Comparison of ENCODE assay signal across 8 cellular contexts in the genomic region with DNA sequence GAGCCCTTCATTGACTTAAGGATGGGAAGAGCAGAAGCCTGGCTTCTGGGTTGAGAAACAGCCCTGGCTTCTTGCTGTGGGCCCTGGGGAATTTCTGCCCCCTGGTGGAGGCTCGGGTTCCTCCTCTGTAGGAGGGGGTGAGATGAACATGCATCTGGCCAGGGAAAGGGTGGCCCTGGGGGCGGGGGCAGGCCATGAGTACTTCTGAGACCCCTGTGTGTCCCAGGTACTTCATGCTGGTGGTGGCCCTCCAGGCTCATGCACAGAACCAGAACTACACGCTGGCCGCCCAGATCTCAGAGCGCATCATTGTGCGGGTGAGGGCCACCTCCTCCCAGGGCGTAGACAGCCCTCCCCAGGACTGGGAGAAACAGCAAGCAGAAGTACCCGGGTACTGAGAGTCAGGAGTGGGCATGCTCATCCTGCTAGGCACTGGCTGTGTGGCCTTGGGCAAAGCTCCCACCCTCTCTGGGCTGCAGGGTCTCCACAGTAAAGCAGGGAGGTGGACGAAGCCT.
DNase-seq lines count a peak whose midpoint lies in the region; ATAC-seq lines count a peak whose summit lies in the region.

No MANE protein-coding gene starts in this region.

- peak; percentile 48 for ATAC-seq in HG02678 (IDR thresholded peaks at IDR 0.05; ENCODE audit: unreplicated experiment)
- ATAC-seq in GM21717 (IDR thresholded peaks at IDR 0.05; ENCODE audit: unreplicated experiment), result no peak
- ATAC-seq in HG02642 (IDR thresholded peaks at IDR 0.05; ENCODE audit: poor library complexity, unreplicated experiment), result no peak

- DNase-seq in EH (ENCODE audit: low read depth) (peak; percentile 72), SKM-1 (lab: John Stamatoyannopoulos, UW; ENCODE audit: unreplicated experiment) (peak; percentile 59), amniotic stem cell (lab: John Stamatoyannopoulos, UW) (peak; percentile 13), hepatic stellate cell (ENCODE audit: low spot score) (peak; percentile 96)
- peak; percentile 43 to 69 (median 66) for DNase-seq in stimulated activated CD4-positive, alpha-beta T cell treated with anti-CD3 and anti-CD28 coated beads, Interleukin-12 subunit alpha, Interleukin-12 subunit beta, amount 100 ng/mL, for 48 hours (ENCODE audit: low read depth in 2 of 3, low spot score in 1 of 3)

Comparison
In these comparisons a context has a peak if more than half of its experiments do, and no peak if none do; other contexts are left out.
1. DNase-seq: peak in every context shown above with its lines; median percentile 96 in hepatic stellate cell; 72 in EH; 66 in stimulated activated CD4-positive, alpha-beta T cell treated with anti-CD3 and anti-CD28 coated beads, Interleukin-12 subunit alpha, Interleukin-12 subunit beta, amount 100 ng/mL, for 48 hours; 59 in SKM-1; 13 in amniotic stem cell.